1 cellular context compared by ENCODE assay signal in genomic region chr16:89565506-89566372, GRCh38.
TF ChIP-seq lines count a peak whose summit lies in the region.

No MANE protein-coding gene starts in this region.

TF ChIP-seq in K562, 482 proteins besides CTCF, POLR2A, EP300 and RAD21 (continued from another document and continues in another):
- TF ChIP-seq CLOCK (CRISPR knock-in tag; IDR thresholded peaks at IDR 0.05; ENCODE audit: borderline replicate concordance) = no peak
- TF ChIP-seq ARNT (IDR thresholded peaks at IDR 0.05) = no peak
- TF ChIP-seq SP1 (CRISPR knock-in tag; IDR thresholded peaks at IDR 0.05) = 0 out of 2 replicates have a peak, but pooled peaks have one; percentile 48
- TF ChIP-seq, protein P1, sequence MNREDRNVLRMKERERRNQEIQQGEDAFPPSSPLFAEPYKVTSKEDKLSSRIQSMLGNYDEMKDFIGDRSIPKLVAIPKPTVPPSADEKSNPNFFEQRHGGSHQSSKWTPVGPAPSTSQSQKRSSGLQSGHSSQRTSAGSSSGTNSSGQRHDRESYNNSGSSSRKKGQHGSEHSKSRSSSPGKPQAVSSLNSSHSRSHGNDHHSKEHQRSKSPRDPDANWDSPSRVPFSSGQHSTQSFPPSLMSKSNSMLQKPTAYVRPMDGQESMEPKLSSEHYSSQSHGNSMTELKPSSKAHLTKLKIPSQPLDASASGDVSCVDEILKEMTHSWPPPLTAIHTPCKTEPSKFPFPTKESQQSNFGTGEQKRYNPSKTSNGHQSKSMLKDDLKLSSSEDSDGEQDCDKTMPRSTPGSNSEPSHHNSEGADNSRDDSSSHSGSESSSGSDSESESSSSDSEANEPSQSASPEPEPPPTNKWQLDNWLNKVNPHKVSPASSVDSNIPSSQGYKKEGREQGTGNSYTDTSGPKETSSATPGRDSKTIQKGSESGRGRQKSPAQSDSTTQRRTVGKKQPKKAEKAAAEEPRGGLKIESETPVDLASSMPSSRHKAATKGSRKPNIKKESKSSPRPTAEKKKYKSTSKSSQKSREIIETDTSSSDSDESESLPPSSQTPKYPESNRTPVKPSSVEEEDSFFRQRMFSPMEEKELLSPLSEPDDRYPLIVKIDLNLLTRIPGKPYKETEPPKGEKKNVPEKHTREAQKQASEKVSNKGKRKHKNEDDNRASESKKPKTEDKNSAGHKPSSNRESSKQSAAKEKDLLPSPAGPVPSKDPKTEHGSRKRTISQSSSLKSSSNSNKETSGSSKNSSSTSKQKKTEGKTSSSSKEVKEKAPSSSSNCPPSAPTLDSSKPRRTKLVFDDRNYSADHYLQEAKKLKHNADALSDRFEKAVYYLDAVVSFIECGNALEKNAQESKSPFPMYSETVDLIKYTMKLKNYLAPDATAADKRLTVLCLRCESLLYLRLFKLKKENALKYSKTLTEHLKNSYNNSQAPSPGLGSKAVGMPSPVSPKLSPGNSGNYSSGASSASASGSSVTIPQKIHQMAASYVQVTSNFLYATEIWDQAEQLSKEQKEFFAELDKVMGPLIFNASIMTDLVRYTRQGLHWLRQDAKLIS (CRISPR knock-in tag; IDR thresholded peaks at IDR 0.05) = peak; percentile 59
- 0 out of 2 replicates have a peak, but pooled peaks have one; percentile 23 for TF ChIP-seq HIVEP1 (CRISPR knock-in tag; IDR thresholded peaks at IDR 0.05)
- no peak for TF ChIP-seq ZNF253 (CRISPR knock-in tag; conservative IDR thresholded peaks at IDR 0.05)
- no peak for TF ChIP-seq ZNF146 (CRISPR knock-in tag; IDR thresholded peaks at IDR 0.05; ENCODE audit: unreplicated experiment)
- no peak for TF ChIP-seq PPARD (CRISPR knock-in tag; IDR thresholded peaks at IDR 0.05)
- TF ChIP-seq LEF1 (IDR thresholded peaks at IDR 0.05) = no peak
- TF ChIP-seq, protein P2, sequence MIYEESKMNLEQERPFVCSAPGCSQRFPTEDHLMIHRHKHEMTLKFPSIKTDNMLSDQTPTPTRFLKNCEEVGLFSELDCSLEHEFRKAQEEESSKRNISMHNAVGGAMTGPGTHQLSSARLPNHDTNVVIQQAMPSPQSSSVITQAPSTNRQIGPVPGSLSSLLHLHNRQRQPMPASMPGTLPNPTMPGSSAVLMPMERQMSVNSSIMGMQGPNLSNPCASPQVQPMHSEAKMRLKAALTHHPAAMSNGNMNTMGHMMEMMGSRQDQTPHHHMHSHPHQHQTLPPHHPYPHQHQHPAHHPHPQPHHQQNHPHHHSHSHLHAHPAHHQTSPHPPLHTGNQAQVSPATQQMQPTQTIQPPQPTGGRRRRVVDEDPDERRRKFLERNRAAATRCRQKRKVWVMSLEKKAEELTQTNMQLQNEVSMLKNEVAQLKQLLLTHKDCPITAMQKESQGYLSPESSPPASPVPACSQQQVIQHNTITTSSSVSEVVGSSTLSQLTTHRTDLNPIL (CRISPR knock-in tag; IDR thresholded peaks at IDR 0.05) = no peak
- peak; percentile 55 for TF ChIP-seq CBFA2T2 (conservative IDR thresholded peaks at IDR 0.05)
- TF ChIP-seq CAMTA2 (CRISPR knock-in tag; conservative IDR thresholded peaks at IDR 0.05) = no peak
- no peak for TF ChIP-seq POLR3A (IDR thresholded peaks at IDR 0.05; ENCODE audit: borderline replicate concordance, extremely low read depth, insufficient read depth, insufficient read length)
- peak; percentile 51; the same call in 1 of the 2 replicates for TF ChIP-seq FOXP1 (CRISPR knock-in tag; IDR thresholded peaks at IDR 0.05)
- 0 out of 4 replicates have a peak, but pooled peaks of 1 of the 2 experiments have one; percentile 34 for TF ChIP-seq TEAD1 (CRISPR knock-in tag; IDR thresholded peaks at IDR 0.05)
- TF ChIP-seq TOE1 (IDR thresholded peaks at IDR 0.05; ENCODE audit: borderline replicate concordance) = peak; percentile 88
- no peak for TF ChIP-seq TOE1 (CRISPR knock-in tag; IDR thresholded peaks at IDR 0.05; ENCODE audit: borderline replicate concordance, low read depth)
- TF ChIP-seq E4F1 (CRISPR knock-in tag; IDR thresholded peaks at IDR 0.05; ENCODE audit: borderline replicate concordance) = no peak
- no peak for TF ChIP-seq ZNF644 (tag; IDR thresholded peaks at IDR 0.05; ENCODE audit: low read depth)
- TF ChIP-seq CTCFL (IDR thresholded peaks at IDR 0.05; ENCODE audit: borderline replicate concordance, insufficient read depth, low read depth, low read length, poor library complexity, severe bottlenecking) = peak; percentile 42
- peak; percentile 34 for TF ChIP-seq CTBP1 (IDR thresholded peaks at IDR 0.05; ENCODE audit: borderline replicate concordance)
- TF ChIP-seq POLR2AphosphoS5 (IDR thresholded peaks at IDR 0.05; ENCODE audit: control insufficient read depth, insufficient read depth, low read depth, low read length) = peak; percentile 26
- TF ChIP-seq E2F3 (CRISPR knock-in tag; IDR thresholded peaks at IDR 0.05) = 0 out of 2 replicates have a peak, but pooled peaks have one; percentile 13
- TF ChIP-seq ZNF561 (CRISPR knock-in tag; conservative IDR thresholded peaks at IDR 0.05) = no peak
- TF ChIP-seq TAF9B (IDR thresholded peaks at IDR 0.05; ENCODE audit: partially characterized antibody) = no peak
- no peak for TF ChIP-seq KDM1A (IDR thresholded peaks at IDR 0.05)
- 0 out of 2 replicates have a peak, but pooled peaks have one; percentile 5 for TF ChIP-seq CREM (IDR thresholded peaks at IDR 0.05; ENCODE audit: low read depth)
- no peak for TF ChIP-seq RBM15 (IDR thresholded peaks at IDR 0.05; ENCODE audit: insufficient read depth, low read length)
- TF ChIP-seq, protein P3, sequence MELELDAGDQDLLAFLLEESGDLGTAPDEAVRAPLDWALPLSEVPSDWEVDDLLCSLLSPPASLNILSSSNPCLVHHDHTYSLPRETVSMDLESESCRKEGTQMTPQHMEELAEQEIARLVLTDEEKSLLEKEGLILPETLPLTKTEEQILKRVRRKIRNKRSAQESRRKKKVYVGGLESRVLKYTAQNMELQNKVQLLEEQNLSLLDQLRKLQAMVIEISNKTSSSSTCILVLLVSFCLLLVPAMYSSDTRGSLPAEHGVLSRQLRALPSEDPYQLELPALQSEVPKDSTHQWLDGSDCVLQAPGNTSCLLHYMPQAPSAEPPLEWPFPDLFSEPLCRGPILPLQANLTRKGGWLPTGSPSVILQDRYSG (tag; conservative IDR thresholded peaks at IDR 0.05; ENCODE audit: low read depth) = no peak
- no peak for TF ChIP-seq YY1 (IDR thresholded peaks at IDR 0.05; ENCODE audit: borderline replicate concordance in 1 of 3, control insufficient read depth in 1 of 3, extremely low read depth in 1 of 3, insufficient read depth in 3 of 3, insufficient read length in 1 of 3, insufficient replicate concordance in 2 of 3, low read depth in 1 of 3, low read length in 2 of 3)
- TF ChIP-seq ZNF699 (CRISPR knock-in tag; IDR thresholded peaks at IDR 0.05; ENCODE audit: insufficient replicate concordance) = no peak
- TF ChIP-seq MTF1 (CRISPR knock-in tag; IDR thresholded peaks at IDR 0.05; ENCODE audit: borderline replicate concordance) = no peak
- TF ChIP-seq VEZF1 (CRISPR knock-in tag; IDR thresholded peaks at IDR 0.05) = no peak
- no peak for TF ChIP-seq FOXA1 (IDR thresholded peaks at IDR 0.05; ENCODE audit: borderline replicate concordance)
- TF ChIP-seq, protein P4, sequence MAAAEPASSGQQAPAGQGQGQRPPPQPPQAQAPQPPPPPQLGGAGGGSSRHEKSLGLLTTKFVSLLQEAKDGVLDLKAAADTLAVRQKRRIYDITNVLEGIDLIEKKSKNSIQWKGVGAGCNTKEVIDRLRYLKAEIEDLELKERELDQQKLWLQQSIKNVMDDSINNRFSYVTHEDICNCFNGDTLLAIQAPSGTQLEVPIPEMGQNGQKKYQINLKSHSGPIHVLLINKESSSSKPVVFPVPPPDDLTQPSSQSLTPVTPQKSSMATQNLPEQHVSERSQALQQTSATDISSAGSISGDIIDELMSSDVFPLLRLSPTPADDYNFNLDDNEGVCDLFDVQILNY (CRISPR knock-in tag; IDR thresholded peaks at IDR 0.05) = no peak
- TF ChIP-seq ZNF41 (CRISPR knock-in tag; conservative IDR thresholded peaks at IDR 0.05) = no peak
- TF ChIP-seq ZKSCAN3 (CRISPR knock-in tag; IDR thresholded peaks at IDR 0.05) = no peak
- 0 out of 2 replicates have a peak, but pooled peaks have one; percentile 33 for TF ChIP-seq CREB1 (IDR thresholded peaks at IDR 0.05)
- no peak for TF ChIP-seq CREB1 (CRISPR knock-in tag; IDR thresholded peaks at IDR 0.05)
- peak; percentile 9 for TF ChIP-seq NEUROD1 (IDR thresholded peaks at IDR 0.05; ENCODE audit: borderline replicate concordance, low read depth, low read length, partially characterized antibody)
- no peak for TF ChIP-seq BRCA1 (IDR thresholded peaks at IDR 0.05)
- TF ChIP-seq BRCA1 (CRISPR knock-in tag; IDR thresholded peaks at IDR 0.05) = no peak
- TF ChIP-seq SPI1 (IDR thresholded peaks at IDR 0.05; ENCODE audit: borderline replicate concordance, low read depth, low read length) = 0 out of 2 replicates have a peak, but pooled peaks have one; percentile 35
- TF ChIP-seq ELK1 (CRISPR knock-in tag; IDR thresholded peaks at IDR 0.05) = no peak
- 0 out of 2 replicates have a peak, but pooled peaks have one; percentile 30 for TF ChIP-seq RBM14 (IDR thresholded peaks at IDR 0.05; ENCODE audit: borderline replicate concordance, insufficient read depth, low read depth, low read length)
- TF ChIP-seq FOSL1 (tag; conservative IDR thresholded peaks at IDR 0.05) = no peak
- no peak for TF ChIP-seq MEF2D (tag; conservative IDR thresholded peaks at IDR 0.05; ENCODE audit: low read depth)
- peak in 1 of 2 experiments; percentile 62; a peak in 1 of 4 replicates for TF ChIP-seq NONO (IDR thresholded peaks at IDR 0.05; ENCODE audit: low read depth in 2 of 2, low read length in 1 of 2)
- TF ChIP-seq SMAD2 (IDR thresholded peaks at IDR 0.05; ENCODE audit: low read depth, low read length) = no peak
- TF ChIP-seq FIP1L1 (IDR thresholded peaks at IDR 0.05; ENCODE audit: low read depth, low read length, poor library complexity, severe bottlenecking) = peak; percentile 71
- TF ChIP-seq GTF2E2 (tag; IDR thresholded peaks at IDR 0.05) = no peak
- TF ChIP-seq TAF15 (IDR thresholded peaks at IDR 0.05; ENCODE audit: low read depth, low read length) = peak; percentile 94
- TF ChIP-seq RB1 (IDR thresholded peaks at IDR 0.05; ENCODE audit: low read depth) = peak; percentile 52
